8 cellular contexts compared by ENCODE assay signal in the genomic region with DNA sequence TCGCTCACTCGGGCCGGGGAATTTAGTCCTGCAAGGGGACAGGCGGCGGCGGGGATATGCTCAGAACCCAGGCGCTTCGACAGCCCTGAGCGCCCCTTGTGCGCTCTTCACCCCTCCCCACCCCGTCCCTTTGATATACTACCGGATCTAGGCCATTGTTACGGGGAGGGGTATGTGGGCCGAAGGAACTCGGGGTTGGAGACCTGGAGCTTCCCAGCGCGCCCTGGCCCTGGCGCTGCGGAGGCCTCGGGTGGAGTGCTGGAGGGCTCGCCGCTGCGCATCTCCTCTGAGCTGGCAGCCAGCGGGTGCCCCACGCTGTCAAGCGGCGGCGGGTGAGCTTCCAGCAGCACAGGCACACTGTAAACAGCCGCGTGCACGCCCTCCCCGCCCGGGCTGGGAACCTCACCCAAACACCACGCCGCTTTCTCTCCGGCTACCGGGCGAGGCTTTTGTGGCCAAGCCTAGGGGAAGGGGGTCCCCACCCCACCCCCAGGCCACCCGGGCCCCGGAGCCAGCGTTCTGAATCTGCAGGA. TPM values are rescaled to one million over a fixed set of nuclear protein-coding genes. Genes with fewer than 3 reads are reported as not detected.
DNase-seq lines count a peak whose midpoint lies in the region; ATAC-seq, FAIRE-seq and TF ChIP-seq lines count a peak whose summit lies in the region.

No MANE protein-coding gene starts in this region.

- H3K4me3 ChIP-seq in BE2C (ENCODE audit: low read depth, low read length) (peak overlapping the region; percentile 59), ascending aorta (peak overlapping the region; percentile 56 to 62), kidney (ENCODE audit: low read length in 2 of 2) (peak overlapping the region in 1 of 2 donors; percentile 47), stomach (peak overlapping the region; percentile 47 to 52 (median 48))

- no peak for ATAC-seq in GM19397 (IDR thresholded peaks at IDR 0.05; ENCODE audit: unreplicated experiment)

- peaks cover under 1% of the 10 kb centered on the region for H3K36me3 Mint-ChIP-seq in IgD-negative memory B cell

- intact Hi-C loops in ascending aorta (cut with DNase I): loop anchor here (2.0 to 5.0 kb wide), 3 partner anchors 43 to 140 kb away; no protein-coding TSS in a partner anchor
- intact Hi-C loops in kidney (cut with DNase I): no loop called here
- intact Hi-C loops in stomach (cut with DNase I; ENCODE audit: low total_unique reads): loop anchor here (10.0 kb wide), 1 partner anchor 57 kb away; the partner anchor contains the start of gene BCOR

- H3K9me3 Mint-ChIP-seq in IgD-negative memory B cell: peaks cover 0 to 3% (median 0%) of the 10 kb centered on the region in 3 donors

- no peaks in the 10 kb centered on the region for H3K27me3 ChIP-seq in BE2C
- peaks cover 8% of the 10 kb centered on the region for H3K27me3 ChIP-seq in ascending aorta
- H3K27me3 ChIP-seq in stomach: peaks cover 0 to 73% (median 14%) of the 10 kb centered on the region in 3 donors

- H3K4me1 Mint-ChIP-seq in IgD-negative memory B cell: peaks cover 3 to 21% (median 9%) of the 10 kb centered on the region in 3 donors

- H3K27ac Mint-ChIP-seq in IgD-negative memory B cell: no peak overlapping the region

- no peak for TF ChIP-seq EP300 in stomach (IDR thresholded peaks at IDR 0.05)

- peaks cover 25% of the 10 kb centered on the region for H3K27me3 Mint-ChIP-seq in IgD-negative memory B cell

- 0 to 37% (median 14%) methylated on average over 6 to 41 of the region's 41 CpGs for WGBS in stomach, 5 donors

- DNase-seq in BE2C (peak; percentile 55), ascending aorta (ENCODE audit: low spot score in 2 of 2) (no peak), kidney (peak; percentile 75), stomach (peak; percentile 55), NOMO-1 treated with dmso at 0.1 percent for 144 hours (lab: John Stamatoyannopoulos, UW; ENCODE audit: unreplicated experiment) (no peak), H54 (ENCODE audit: insufficient read length, low spot score) (no peak)

- no peak overlapping the region for H3K9ac ChIP-seq in kidney (ENCODE audit: low read length in 2 of 2)

- H3K4me3 Mint-ChIP-seq in IgD-negative memory B cell: peak overlapping the region; percentile 40 to 71 (median 64)

- TF ChIP-seq CTCF in BE2C (IDR thresholded peaks at IDR 0.05; ENCODE audit: low read depth, low read length): no peak
- TF ChIP-seq CTCF in ascending aorta (IDR thresholded peaks at IDR 0.05): no peak
- TF ChIP-seq CTCF in kidney (IDR thresholded peaks at IDR 0.05; ENCODE audit: borderline replicate concordance, extremely low read depth, insufficient read depth): no peak
- no peak for TF ChIP-seq CTCF in stomach (IDR thresholded peaks at IDR 0.05)

- no peaks in the 10 kb centered on the region for H3K9me3 ChIP-seq in BE2C
- no peaks in the 10 kb centered on the region for H3K9me3 ChIP-seq in ascending aorta
- no peaks in the 10 kb centered on the region for H3K9me3 ChIP-seq in kidney (ENCODE audit: control insufficient read depth in 1 of 2, low read length in 2 of 2)
- no peaks in the 10 kb centered on the region for H3K9me3 ChIP-seq in stomach

- no peak for TF ChIP-seq POLR2A in stomach (IDR thresholded peaks at IDR 0.05)
- no peak for TF ChIP-seq POLR2A in H54 (IDR thresholded peaks at IDR 0.05; ENCODE audit: low read depth, low read length)

- FAIRE-seq in kidney (lab: Jason Lieb, UNC) (no peak), H54 (lab: Jason Lieb, UNC) (no peak)

- H3K36me3 ChIP-seq in BE2C (no peaks in the 10 kb centered on the region), ascending aorta (no peaks in the 10 kb centered on the region), kidney (ENCODE audit: control insufficient read depth in 1 of 2, insufficient read depth in 2 of 2, low read length in 2 of 2) (no peaks in the 10 kb centered on the region), stomach (no peaks in the 10 kb centered on the region)

- H3K4me1 ChIP-seq in BE2C: peaks cover 13% of the 10 kb centered on the region
- peaks cover 9 to 10% of the 10 kb centered on the region in 2 donors for H3K4me1 ChIP-seq in ascending aorta
- no peaks in the 10 kb centered on the region for H3K4me1 ChIP-seq in kidney (ENCODE audit: control insufficient read depth in 1 of 2, insufficient read depth in 1 of 2, low read depth in 1 of 2, low read length in 2 of 2)
- H3K4me1 ChIP-seq in stomach: peaks cover 6 to 73% (median 60%) of the 10 kb centered on the region in 4 donors

- H3K27ac ChIP-seq in ascending aorta (peak overlapping the region; percentile 63 to 67), kidney (ENCODE audit: low read depth in 2 of 2, low read length in 2 of 2) (no peak overlapping the region), stomach (peak overlapping the region; percentile 78 to 87 (median 84))

RNA-seq across cellular contexts. Expression of gene BCOR, which starts 54.5 kb away (rescaled TPM):
- 61.8 TPM for polyA plus RNA-seq in BE2C (2012; ENCODE audit: insufficient read depth, insufficient read length, low read depth)
- polyA plus RNA-seq in IgD-negative memory B cell (10.2 TPM), kidney (ENCODE audit: insufficient read depth, low read depth, low replicate concordance) (7.7 TPM), stomach (10 to 100 TPM in 1 of 3 donors, 1 to 10 TPM in 2; 4.4 to 11.8 (median 5.0) TPM)
- total RNA-seq in ascending aorta (26.7 TPM), kidney (33.9 TPM), stomach (10 to 100 TPM; 11.0 to 45.5 (median 34.8) TPM)

Comparison
In these comparisons a context has a peak if more than half of its experiments do, and no peak if none do; other contexts are left out.
1. DNase-seq: peak in BE2C (single experiment), kidney (single experiment) and stomach (single experiment); none in ascending aorta (0 of 2), NOMO-1 treated with dmso at 0.1 percent for 144 hours (single experiment) and H54 (single experiment).
2. H3K27ac ChIP-seq: peak in ascending aorta (2 of 2) and stomach (5 of 5); none in kidney (0 of 2).